In the genomic region with DNA sequence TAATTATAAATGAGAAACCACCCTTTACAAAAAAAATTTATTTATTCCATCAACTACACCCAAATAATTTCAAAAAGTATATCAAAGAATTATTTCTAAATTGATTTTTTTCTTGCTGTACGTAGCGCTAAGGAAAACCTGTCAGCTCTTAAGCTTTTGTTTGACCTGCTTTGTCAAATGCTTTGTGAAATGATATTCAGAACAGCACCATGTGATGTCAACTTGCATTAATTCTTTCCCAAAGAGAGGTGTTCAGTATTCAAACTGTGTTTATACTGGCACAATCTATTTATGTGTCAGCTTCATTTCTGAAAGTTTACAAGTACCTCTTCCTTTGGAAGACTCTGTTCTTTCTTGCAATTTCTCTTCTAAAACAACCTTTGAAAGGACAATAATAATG, we compare ENCODE assay signal across 18 cellular contexts. TPM values are rescaled to one million over a fixed set of nuclear protein-coding genes. Genes with fewer than 3 reads are reported as not detected.
DNase-seq lines count a peak whose midpoint lies in the region; ATAC-seq, FAIRE-seq and TF ChIP-seq lines count a peak whose summit lies in the region.
"Had no signal": no experiment of that assay in that cellular context is flagged by ENCODE, and none has a peak within 500 bp of the region (broad histone marks: within the 10 kb centered on the region; RNA-seq: fewer than 3 reads in every experiment).

No MANE protein-coding gene starts in this region.

- DNase-seq in K562 (ENCODE audit: extremely low read depth in 1 of 4, low spot score in 3 of 4) (no peak), midbrain (lab: John Stamatoyannopoulos, UW) (peak; percentile 10), breast epithelium (ENCODE audit: low spot score in 2 of 2) (no peak)
- no peak for DNase-seq in stimulated activated CD4-positive, alpha-beta T cell treated with anti-CD3 and anti-CD28 coated beads, Interleukin-4, amount 100 ng/mL, for 24 hours
- DNase-seq: C1 segment of cervical spinal cord; Calu3; CD4-positive, alpha-beta memory T cell; COR-L47; DMS153; DND-41; GDM1; GM23248; H7; HCEC 1CT had no signal

- H3K4me3 ChIP-seq in K562 (no peak overlapping the region), skeletal muscle satellite cell (ENCODE audit: low read length) (no peak overlapping the region), breast epithelium (no peak overlapping the region)
- H3K4me3 ChIP-seq: GM12878, GM23248 had no signal

- H3K4me2 ChIP-seq in K562 (ENCODE audit: insufficient read depth, low read length) (no peak overlapping the region), skeletal muscle satellite cell (ENCODE audit: low read length) (peak overlapping the region; percentile 1)

- no peaks in the 10 kb centered on the region for H3K79me2 ChIP-seq in K562 (ENCODE audit: control insufficient read depth, insufficient read depth, low read length)

- no TSS peak for BruUV-seq in K562 (replicated peaks; lab: Mats Ljungman, UMichigan)

- no peak for ATAC-seq in K562
- ATAC-seq in GM21723 (IDR thresholded peaks at IDR 0.05; ENCODE audit: unreplicated experiment), result no peak
- ATAC-seq: GM12878 had no signal

- WGBS in K562 (ENCODE audit: insufficient coverage, low coverage, missing lambda C conversion rate), result 6% methylated on average over 2 of the region's 2 CpGs

- POLR2A ChIA-PET in K562 (lab: Yijun Ruan, JAX), result interaction anchor here (0.7 kb wide), 1 partner anchor 459 kb away, joined by 3 read pairs; no protein-coding TSS in a partner anchor

- no peak overlapping the region for H2AFZ ChIP-seq in K562 (ENCODE audit: low read depth, low read length)
- H2AFZ ChIP-seq: GM23248 had no signal

- TF ChIP-seq CTCF in K562 (IDR thresholded peaks at IDR 0.05 in 2 of 3, conservative IDR thresholded peaks at IDR 0.05 in 1 of 3; ENCODE audit: insufficient read depth in 2 of 3, low read depth in 1 of 3, low read length in 3 of 3) (no peak), breast epithelium (IDR thresholded peaks at IDR 0.05) (no peak)

- H3K9me3 ChIP-seq in K562 (replicated peaks; ENCODE audit: control insufficient read depth, insufficient read depth, low read depth, low read length) (no peaks in the 10 kb centered on the region), skeletal muscle satellite cell (replicated peaks; ENCODE audit: low read length) (no peaks in the 10 kb centered on the region), breast epithelium (no peaks in the 10 kb centered on the region)

- H3K36me3 ChIP-seq in K562 (ENCODE audit: control insufficient read depth, insufficient read depth, low read length) (no peaks in the 10 kb centered on the region), skeletal muscle satellite cell (ENCODE audit: insufficient read depth, low read length) (no peaks in the 10 kb centered on the region), breast epithelium (no peaks in the 10 kb centered on the region)

- H3K27ac ChIP-seq in K562 (ENCODE audit: extremely low read depth, low read depth, low read length) (no peak overlapping the region), breast epithelium (no peak overlapping the region)
- H3K27ac ChIP-seq: GM23248 had no signal

- TF ChIP-seq EP300 in K562 (IDR thresholded peaks at IDR 0.05; ENCODE audit: low read length), result no peak

- no peak overlapping the region for H3K9ac ChIP-seq in K562 (ENCODE audit: insufficient read depth in 1 of 2, low read depth in 2 of 2, low read length in 2 of 2)
- H3K9ac ChIP-seq in skeletal muscle satellite cell (ENCODE audit: low read depth, low read length), result no peak overlapping the region
- H3K9ac ChIP-seq: GM23248 had no signal

- H3K27me3 ChIP-seq in K562 (ENCODE audit: control insufficient read depth in 2 of 2, insufficient read depth in 2 of 2, low read length in 2 of 2) (peaks cover 6 to 9% of the 10 kb centered on the region in 2 experiments; a peak in 3 of 5 replicates), skeletal muscle satellite cell (ENCODE audit: control insufficient read depth, insufficient read depth, low read length) (no peaks in the 10 kb centered on the region), breast epithelium (no peaks in the 10 kb centered on the region)

- in situ Hi-C loops in K562 (cut with MboI), result no loop called here

- CTCF ChIA-PET in K562 (lab: Yijun Ruan, JAX; ENCODE audit: low intra/inter-chr PET ratio), result no interaction called here

- H3K9me1 ChIP-seq in K562 (ENCODE audit: control insufficient read depth, insufficient read depth, low read length), result no peaks in the 10 kb centered on the region

- TF ChIP-seq RAD21 in K562 (CRISPR knock-in tag; conservative IDR thresholded peaks at IDR 0.05 in 1 of 2, IDR thresholded peaks at IDR 0.05 in 1 of 2), result no peak

- H3K4me1 ChIP-seq in K562 (replicated peaks in 1 of 2; ENCODE audit: control insufficient read depth in 2 of 2, insufficient read depth in 2 of 2, low read length in 2 of 2), result no peaks in the 10 kb centered on the region
- H3K4me1 ChIP-seq in skeletal muscle satellite cell (ENCODE audit: control insufficient read depth, insufficient read depth, low read length), result peaks cover 15% of the 10 kb centered on the region
- no peaks in the 10 kb centered on the region for H3K4me1 ChIP-seq in breast epithelium

- no peaks in the 10 kb centered on the region for H4K20me1 ChIP-seq in K562 (replicated peaks; ENCODE audit: control insufficient read depth, insufficient read depth, low read length)

- FAIRE-seq in G401.6 (lab: Jason Lieb, UNC) (peak; percentile 67), K562 (lab: Jason Lieb, UNC) (no peak)

- intact Hi-C loops in K562 (cut with micrococcal nuclease), result no loop called here
- intact Hi-C loops in breast epithelium (cut with DNase I; ENCODE audit: low total_unique reads), result no loop called here

- no peak for TF ChIP-seq POLR2A in K562 (conservative IDR thresholded peaks at IDR 0.05)
- TF ChIP-seq POLR2A in breast epithelium (IDR thresholded peaks at IDR 0.05), result no peak

TF ChIP-seq in K562, 482 proteins besides CTCF, POLR2A, EP300 and RAD21:
- TF ChIP-seq ZNF766 (CRISPR knock-in tag; conservative IDR thresholded peaks at IDR 0.05) (no peak), CBX8 (IDR thresholded peaks at IDR 0.05; ENCODE audit: borderline replicate concordance, extremely low read depth, low read depth, low read length, poor library complexity, severe bottlenecking) (peak; percentile 43)
TF ChIP-seq in K562: peak in this region for 1.

RNA-seq across cellular contexts. Expression of gene ARSB, which starts 12.0 kb away (rescaled TPM):
- total RNA-seq in K562 (2011; cell fraction: chromatin; rRNA removed; ENCODE audit: low replicate concordance), result 3.2 and 3.3 TPM in 2 replicates
- 3.7 TPM in 2 replicates for total RNA-seq in K562 (2011; cell fraction: nucleolus; rRNA removed)
- total RNA-seq in K562 (2011; cell fraction: nucleoplasm; rRNA removed), result 4.0 and 6.5 TPM in 2 replicates
- 1.7 and 2.9 TPM in 2 replicates for total RNA-seq in K562 (2014; rRNA removed)
- total RNA-seq in K562 (2014; rRNA removed; fragmentation: Illumina TruSeq; extraction: Trizol), result 3.2 TPM in 2 replicates
- total RNA-seq in K562 (2015; rRNA removed; fragmentation: Illumina TruSeq; extraction: Trizol), result 4.5 and 4.6 TPM in 2 replicates
- 3.2 and 3.3 TPM in 2 replicates for total RNA-seq in K562 (2021)
- 1.7 and 3.1 TPM in 2 replicates for polyA plus RNA-seq in K562 (2011; rRNA removed)
- 1.4 and 2.9 TPM in 2 replicates for polyA plus RNA-seq in K562 (2011; cell fraction: cytosol; rRNA removed)
- polyA plus RNA-seq in K562 (2011; cell fraction: nucleus; rRNA removed), result 0.58 and 0.88 TPM in 2 replicates
- polyA plus RNA-seq in K562 (2012), result 2.0 and 2.4 TPM in 2 replicates
- 1.7 and 2.4 TPM in 2 replicates for polyA plus RNA-seq in K562 (2014; fragmentation: Illumina TruSeq; extraction: Trizol)
- under 1 TPM; 0.52 to 0.68 TPM for polyA plus RNA-seq in K562 (2014; fragmentation: Nextera tagmentation; extraction: Ambion mirVana)
- polyA plus RNA-seq in K562 (2014; rRNA removed), result 1.4 and 2.8 TPM in 2 replicates
- polyA minus RNA-seq in K562 (2011; rRNA and poly(A)+ RNA removed), result 2.8 and 4.6 TPM in 2 replicates
- 2.2 and 4.1 TPM in 2 replicates for polyA minus RNA-seq in K562 (2011; cell fraction: cytosol; rRNA and poly(A)+ RNA removed)
- 1.2 and 1.3 TPM in 2 replicates for polyA minus RNA-seq in K562 (2011; cell fraction: nucleus; rRNA and poly(A)+ RNA removed)
- total RNA-seq in skeletal muscle satellite cell (2012; rRNA removed), result 15.0 and 19.2 TPM in 2 replicates
- total RNA-seq in breast epithelium, result 10 to 100 TPM in 1 of 3 donors, 1 to 10 TPM in 2; 9.8 to 17.6 (median 10.0) TPM
